17 cellular contexts compared by ENCODE assay signal in genomic region chr20:58017970-58018530, GRCh38.
DNase-seq lines count a peak whose midpoint lies in the region; ATAC-seq and TF ChIP-seq lines count a peak whose summit lies in the region.
"Had no signal": no experiment of that assay in that cellular context is flagged by ENCODE, and none has a peak within 500 bp of the region (broad histone marks: within the 10 kb centered on the region; RNA-seq: fewer than 3 reads in every experiment).

No MANE protein-coding gene starts in this region.

- BruUV-seq in mammary epithelial cell (replicated peaks; lab: Mats Ljungman, UMichigan), result no TSS peak

- no peak overlapping the region for H3K14ac ChIP-seq in neuronal stem cell (ENCODE audit: low read length)

- TF ChIP-seq CTCF in mammary epithelial cell (conservative IDR thresholded peaks at IDR 0.05 in 1 of 2, IDR thresholded peaks at IDR 0.05 in 1 of 2; ENCODE audit: extremely low read depth in 1 of 2, insufficient read depth in 1 of 2, low read depth in 1 of 2, low read length in 2 of 2) (no peak), type B pancreatic cell (conservative IDR thresholded peaks at IDR 0.05) (no peak)

- H3K36me3 Mint-ChIP-seq in activated naive CD4-positive, alpha-beta T cell treated with anti-CD3 and anti-CD28 coated beads for 36 hours (ENCODE audit: low read depth), result no peaks in the 10 kb centered on the region
- no peaks in the 10 kb centered on the region for H3K36me3 Mint-ChIP-seq in activated naive CD4-positive, alpha-beta T cell treated with anti-CD3 and anti-CD28 coated beads, Interleukin-2, amount 10 ng/mL, durations not matched to agents 7 days and 5 days
- H3K36me3 Mint-ChIP-seq in type B pancreatic cell, result no peaks in the 10 kb centered on the region
- H3K36me3 Mint-ChIP-seq: natural killer cell had no signal

- in situ Hi-C loops in mammary epithelial cell (cut with MboI; ENCODE audit: low sequenced_read_pairs in 2 of 2), result no loop called here

- H3K18ac ChIP-seq in neuronal stem cell (ENCODE audit: low read length), result no peak overlapping the region

- H3K4me1 ChIP-seq in mammary epithelial cell (ENCODE audit: insufficient read depth, low read length) (peaks cover 42% of the 10 kb centered on the region), neuronal stem cell (ENCODE audit: control insufficient read depth in 2 of 2, insufficient read depth in 1 of 2, low read depth in 1 of 2, low read length in 2 of 2) (peaks cover 0 to 1% of the 10 kb centered on the region in 2 donors)
- H3K4me1 ChIP-seq: upper lobe of right lung had no signal

- H2BK120ac ChIP-seq in neuronal stem cell (ENCODE audit: low read depth, low read length), result no peak overlapping the region

- H3K27ac Mint-ChIP-seq in activated naive CD4-positive, alpha-beta T cell treated with anti-CD3 and anti-CD28 coated beads for 36 hours, result no peak overlapping the region
- no peak overlapping the region for H3K27ac Mint-ChIP-seq in activated naive CD4-positive, alpha-beta T cell treated with anti-CD3 and anti-CD28 coated beads, Interleukin-2, amount 10 ng/mL, durations not matched to agents 7 days and 5 days
- no peak overlapping the region for H3K27ac Mint-ChIP-seq in type B pancreatic cell
- H3K27ac Mint-ChIP-seq: natural killer cell had no signal

- peak; percentile 10 for DNase-seq in activated naive CD4-positive, alpha-beta T cell treated with anti-CD3 and anti-CD28 coated beads for 36 hours
- no peak for DNase-seq in activated naive CD4-positive, alpha-beta T cell treated with anti-CD3 and anti-CD28 coated beads, Interleukin-2, amount 10 ng/mL, durations not matched to agents 7 days and 5 days
- DNase-seq in mammary epithelial cell, result no peak
- no peak for DNase-seq in neuronal stem cell (ENCODE audit: low spot score)
- DNase-seq in type B pancreatic cell (ENCODE audit: extremely low spot score, unreplicated experiment), result peak; percentile 55
- DNase-seq in SHP77 treated with DMSO at 0.1 percent for 48 hours (lab: John Stamatoyannopoulos, UW), result no peak
- DNase-seq: effector CD8-positive, alpha-beta T cell; natural killer cell; NCI-H2029 treated with DMSO at 0.1 percent for 48 hours; NCI-H82; stimulated activated CD4-positive, alpha-beta T cell treated with anti-CD3 and anti-CD28 coated beads, Interleukin-4, amount 100 ng/mL, for 1 hour; T-helper 1 cell; upper lobe of right lung; WERI-Rb-1 had no signal

- H3K9me3 ChIP-seq in mammary epithelial cell (replicated peaks; ENCODE audit: insufficient read depth, low read length) (no peaks in the 10 kb centered on the region), neuronal stem cell (replicated peaks in 1 of 2; ENCODE audit: control insufficient read depth in 2 of 2, insufficient read depth in 1 of 2, low read depth in 1 of 2, low read length in 2 of 2) (no peaks in the 10 kb centered on the region)
- H3K9me3 ChIP-seq: upper lobe of right lung had no signal

- H2AK5ac ChIP-seq in neuronal stem cell (ENCODE audit: low read depth, low read length), result no peak overlapping the region

- ATAC-seq in HG02571 (IDR thresholded peaks at IDR 0.05; ENCODE audit: unreplicated experiment) (no peak), GM18873 (IDR thresholded peaks at IDR 0.05; ENCODE audit: low FRiP score, unreplicated experiment) (no peak)
- ATAC-seq: GM12878, natural killer cell had no signal

- H3K79me2 ChIP-seq in mammary epithelial cell (ENCODE audit: insufficient read depth, low read length), result no peaks in the 10 kb centered on the region

- peaks cover 22% of the 10 kb centered on the region for H3K4me1 Mint-ChIP-seq in activated naive CD4-positive, alpha-beta T cell treated with anti-CD3 and anti-CD28 coated beads for 36 hours (ENCODE audit: low read depth)
- peaks cover 20% of the 10 kb centered on the region for H3K4me1 Mint-ChIP-seq in activated naive CD4-positive, alpha-beta T cell treated with anti-CD3 and anti-CD28 coated beads, Interleukin-2, amount 10 ng/mL, durations not matched to agents 7 days and 5 days
- H3K4me1 Mint-ChIP-seq in type B pancreatic cell (ENCODE audit: unreplicated experiment), result peaks cover 22% of the 10 kb centered on the region
- H3K4me1 Mint-ChIP-seq: natural killer cell had no signal

- H2BK15ac ChIP-seq in neuronal stem cell (ENCODE audit: low read length), result no peak overlapping the region

- H2BK12ac ChIP-seq in neuronal stem cell (ENCODE audit: low read length), result no peak overlapping the region

- H3K27me3 Mint-ChIP-seq in activated naive CD4-positive, alpha-beta T cell treated with anti-CD3 and anti-CD28 coated beads for 36 hours (ENCODE audit: low read depth), result peaks cover 10% of the 10 kb centered on the region
- H3K27me3 Mint-ChIP-seq in activated naive CD4-positive, alpha-beta T cell treated with anti-CD3 and anti-CD28 coated beads, Interleukin-2, amount 10 ng/mL, durations not matched to agents 7 days and 5 days, result peaks cover 55% of the 10 kb centered on the region
- H3K27me3 Mint-ChIP-seq in type B pancreatic cell, result peaks cover 28% of the 10 kb centered on the region

- H3K36me3 ChIP-seq in mammary epithelial cell (ENCODE audit: insufficient read depth, low read length) (no peaks in the 10 kb centered on the region), neuronal stem cell (replicated peaks in 1 of 2; ENCODE audit: control insufficient read depth in 2 of 2, insufficient read depth in 2 of 2, low read length in 2 of 2) (no peaks in the 10 kb centered on the region)
- H3K36me3 ChIP-seq: upper lobe of right lung, WERI-Rb-1 had no signal

- H3K4ac ChIP-seq in neuronal stem cell (ENCODE audit: low read length), result no peak overlapping the region

- no peak overlapping the region for H2BK5ac ChIP-seq in neuronal stem cell (ENCODE audit: low read length)

- H3K4me3 Mint-ChIP-seq in activated naive CD4-positive, alpha-beta T cell treated with anti-CD3 and anti-CD28 coated beads for 36 hours, result no peak overlapping the region
- H3K4me3 Mint-ChIP-seq in activated naive CD4-positive, alpha-beta T cell treated with anti-CD3 and anti-CD28 coated beads, Interleukin-2, amount 10 ng/mL, durations not matched to agents 7 days and 5 days, result no peak overlapping the region
- H3K4me3 Mint-ChIP-seq in type B pancreatic cell, result no peak overlapping the region
- H3K4me3 Mint-ChIP-seq: natural killer cell had no signal

- H3K79me1 ChIP-seq in neuronal stem cell (ENCODE audit: low read depth, low read length), result no peaks in the 10 kb centered on the region

- dilution Hi-C loops in mammary epithelial cell (cut with HindIII; ENCODE audit: low sequenced_read_pairs), result no loop called here

- peak overlapping the region; percentile 3 for H3K23ac ChIP-seq in neuronal stem cell (ENCODE audit: low read depth, low read length, poor library complexity)

- WGBS in mammary epithelial cell (ENCODE audit: low coverage, missing lambda C conversion rate), result 74% methylated on average over 14 of the region's 16 CpGs
- no CpG with 5 or more reads among the region's 16 CpGs for WGBS in neuronal stem cell (ENCODE audit: extremely low coverage in 2 of 2, insufficient read length in 2 of 2, insufficient replicate concordance in 1 of 2), 2 donors

- H2AFZ ChIP-seq in mammary epithelial cell (ENCODE audit: low read depth, low read length) (peak overlapping the region; percentile 54), neuronal stem cell (ENCODE audit: low read length) (no peak overlapping the region)

- H4K91ac ChIP-seq in neuronal stem cell (ENCODE audit: low read depth, low read length, poor library complexity), result no peak overlapping the region

- H3K4me2 ChIP-seq in mammary epithelial cell (ENCODE audit: insufficient read depth, low read depth, low read length), result peak overlapping the region; percentile 74
- H3K4me2 ChIP-seq in neuronal stem cell (ENCODE audit: insufficient read depth, low read length, poor library complexity, severe bottlenecking), result no peak overlapping the region

- H3K27ac ChIP-seq in mammary epithelial cell (ENCODE audit: insufficient read depth, low read depth, low read length) (peak overlapping the region; percentile 91), neuronal stem cell (replicated peaks; ENCODE audit: low read length) (no peak overlapping the region)
- H3K27ac ChIP-seq: upper lobe of right lung, WERI-Rb-1 had no signal

- H3K4me3 ChIP-seq in mammary epithelial cell (replicated peaks in 1 of 3; ENCODE audit: insufficient read depth in 1 of 3, low read depth in 2 of 3, low read length in 3 of 3) (no peak overlapping the region), neuronal stem cell (ENCODE audit: low read length in 2 of 2) (no peak overlapping the region)
- H3K4me3 ChIP-seq: GM12878, upper lobe of right lung had no signal

- H4K8ac ChIP-seq in neuronal stem cell (ENCODE audit: low read depth, low read length), result no peak overlapping the region

- intact Hi-C loops in activated naive CD4-positive, alpha-beta T cell treated with anti-CD3 and anti-CD28 coated beads for 36 hours (cut with micrococcal nuclease), result no loop called here
- intact Hi-C loops in mammary epithelial cell (cut with micrococcal nuclease), result loop anchor here (1.0 to 2.0 kb wide), 3 partner anchors 27 to 325 kb away; partner anchors contain the start of gene PMEPA1

- CTCF ChIA-PET in activated naive CD4-positive, alpha-beta T cell treated with anti-CD3 and anti-CD28 coated beads for 36 hours (lab: Charles Lee), result no interaction called here
- CTCF ChIA-PET in activated naive CD4-positive, alpha-beta T cell treated with anti-CD3 and anti-CD28 coated beads, Interleukin-2, amount 10 ng/mL, durations not matched to agents 7 days and 5 days (lab: Charles Lee), result no interaction called here
- CTCF ChIA-PET in mammary epithelial cell (lab: Charles Lee; ENCODE audit: low non-redundant PET), result no interaction called here

- no peaks in the 10 kb centered on the region for H3K9me3 Mint-ChIP-seq in activated naive CD4-positive, alpha-beta T cell treated with anti-CD3 and anti-CD28 coated beads for 36 hours
- H3K9me3 Mint-ChIP-seq in activated naive CD4-positive, alpha-beta T cell treated with anti-CD3 and anti-CD28 coated beads, Interleukin-2, amount 10 ng/mL, durations not matched to agents 7 days and 5 days, result no peaks in the 10 kb centered on the region
- H3K9me3 Mint-ChIP-seq in type B pancreatic cell, result no peaks in the 10 kb centered on the region
- H3K9me3 Mint-ChIP-seq: natural killer cell had no signal

- no peaks in the 10 kb centered on the region for H4K20me1 ChIP-seq in mammary epithelial cell (ENCODE audit: insufficient read depth, low read length)

- H3K9ac ChIP-seq in mammary epithelial cell (ENCODE audit: insufficient read depth, low read length), result no peak overlapping the region
- H3K9ac ChIP-seq in neuronal stem cell (ENCODE audit: low read depth, low read length, poor library complexity), result no peak overlapping the region

- H3K27me3 ChIP-seq in mammary epithelial cell (ENCODE audit: insufficient read depth, low read length) (no peaks in the 10 kb centered on the region), neuronal stem cell (ENCODE audit: control insufficient read depth in 3 of 3, insufficient read depth in 3 of 3, low read depth in 1 of 3, low read length in 3 of 3) (peaks cover 0 to 2% (median 0%) of the 10 kb centered on the region in 3 experiments)
- H3K27me3 ChIP-seq: upper lobe of right lung had no signal

Comparison
In these comparisons a context has a peak if more than half of its experiments do, and no peak if none do; other contexts are left out.
1. DNase-seq: peak in activated naive CD4-positive, alpha-beta T cell treated with anti-CD3 and anti-CD28 coated beads for 36 hours (single experiment) and type B pancreatic cell (single experiment); none in activated naive CD4-positive, alpha-beta T cell treated with anti-CD3 and anti-CD28 coated beads, Interleukin-2, amount 10 ng/mL, durations not matched to agents 7 days and 5 days (single experiment), mammary epithelial cell (single experiment), neuronal stem cell (single experiment) and SHP77 treated with DMSO at 0.1 percent for 48 hours (single experiment).